ENCODE assay signal across 8 cellular contexts in the genomic region with DNA sequence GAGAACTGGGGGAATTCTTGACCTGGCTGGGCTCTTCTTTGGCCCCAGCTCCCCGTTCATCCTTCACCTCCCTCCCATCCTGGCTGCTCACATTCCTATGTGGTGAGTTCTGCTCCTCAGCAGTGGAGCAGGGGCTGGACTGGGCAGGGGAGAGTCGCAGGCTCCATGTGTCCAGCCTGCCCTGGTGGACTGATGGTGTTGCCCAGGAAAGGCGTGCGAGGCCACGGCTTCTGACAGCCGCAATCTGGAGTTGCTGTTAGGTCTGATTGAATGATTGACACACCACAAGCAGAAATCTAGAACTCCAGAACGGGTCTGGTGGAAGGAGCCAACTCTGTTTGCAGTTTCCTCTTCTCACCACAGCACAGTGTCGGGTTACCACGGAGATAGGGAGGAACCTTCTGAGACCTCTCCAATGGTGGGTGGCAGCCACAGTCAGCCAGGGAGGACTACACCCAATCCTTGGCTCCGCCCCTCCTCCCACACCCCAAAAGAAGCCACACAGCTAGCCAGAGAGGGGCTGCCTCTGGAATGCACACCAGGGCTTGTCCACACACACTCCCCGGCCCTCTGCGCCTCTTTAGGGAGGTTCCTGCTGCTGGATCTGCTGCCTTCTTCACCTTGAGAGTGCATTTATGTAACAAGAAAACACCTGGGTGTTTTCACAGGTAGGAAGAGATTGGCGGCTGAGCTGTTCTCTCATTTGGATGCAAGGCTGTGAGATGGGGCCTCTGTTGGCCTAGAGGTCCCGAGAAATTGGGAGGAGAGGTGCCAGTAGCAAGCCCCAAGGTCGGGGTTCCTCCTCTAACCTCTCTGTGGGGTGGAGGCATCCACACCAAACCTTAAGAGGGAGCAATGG. TPM values are rescaled to one million over a fixed set of nuclear protein-coding genes. Genes with fewer than 3 reads are reported as not detected.
A peak's percentile ranks its signal among the peaks of the same experiment; 100 is the strongest.
DNase-seq lines count a peak whose midpoint lies in the region; ATAC-seq, FAIRE-seq and TF ChIP-seq lines count a peak whose summit lies in the region.

No MANE protein-coding gene starts in this region.

- WGBS in A549 (ENCODE audit: missing lambda C conversion rate) = 24% methylated on average over 15 of the region's 15 CpGs

- H3K27me3 ChIP-seq in SJCRH30 = no peaks in the 10 kb centered on the region

- no peak for TF ChIP-seq EP300 in A549 (IDR thresholded peaks at IDR 0.05)

- intact Hi-C loops in left cardiac atrium (cut with DNase I) = no loop called here

- no peak; the same call in 1 of the 2 replicates for TF ChIP-seq POLR2A in A549 (IDR thresholded peaks at IDR 0.05; ENCODE audit: low read length)

- H3K4me3 ChIP-seq in A549 (peak overlapping the region; percentile 32; the same call in 2 of the 3 replicates), SJCRH30 (no peak overlapping the region)

- H3K9me3 ChIP-seq in A549 = no peaks in the 10 kb centered on the region
- no peaks in the 10 kb centered on the region for H3K9me3 ChIP-seq in SJCRH30 (replicated peaks)

- DNase-seq in A549 (ENCODE audit: low read depth in 1 of 2, low spot score in 1 of 2) = peak; percentile 81 to 95
- peak; percentile 17 to 35 for DNase-seq in SJCRH30
- peak; percentile 78 for DNase-seq in activated naive CD4-positive, alpha-beta T cell treated with anti-CD3 and anti-CD28 coated beads, Interleukin-2, amount 50 U/mL, for 16 hours
- DNase-seq in left cardiac atrium = peak; percentile 67
- peak; percentile 52 to 69 for DNase-seq in stimulated activated CD4-positive, alpha-beta T cell treated with anti-CD3 and anti-CD28 coated beads, Interleukin-12 subunit alpha, Interleukin-12 subunit beta, amount 100 ng/mL, for 24 hours (ENCODE audit: low read depth in 2 of 2)
- no peak for DNase-seq in NCI-H446 treated with DMSO at 0.1 percent for 48 hours (lab: John Stamatoyannopoulos, UW)

- TF ChIP-seq RAD21 in A549 (conservative IDR thresholded peaks at IDR 0.05 in 1 of 2, IDR thresholded peaks at IDR 0.05 in 1 of 2) = peak in 1 of 2 experiments; percentile 18; a peak in 1 of 5 replicates

- CTCF ChIA-PET in A549 (lab: Yijun Ruan, JAX) = interaction anchor here (0.9 to 1.2 kb wide), 2 partner anchors 13 to 63 kb away, joined by 3 to 4 read pairs; no protein-coding TSS in a partner anchor

- H3K4me1 ChIP-seq in A549 = peaks cover 43% of the 10 kb centered on the region
- no peaks in the 10 kb centered on the region for H3K4me1 ChIP-seq in SJCRH30

- POLR2A ChIA-PET in A549 (lab: Yijun Ruan, JAX) = interaction anchor here (0.7 to 1.0 kb wide), 2 partner anchors 40 to 56 kb away, joined by 3 read pairs; no protein-coding TSS in a partner anchor

- TF ChIP-seq CTCF in A549 (IDR thresholded peaks at IDR 0.05) = no peak

- H3K27ac ChIP-seq in A549 (peak overlapping the region; percentile 75 to 89), SJCRH30 (no peak overlapping the region)

- H3K4me2 ChIP-seq in A549 = peak overlapping the region; percentile 70

- no peaks in the 10 kb centered on the region for H3K36me3 ChIP-seq in SJCRH30

- ATAC-seq in A549 (peak; percentile 94 to 96), GM18909 (IDR thresholded peaks at IDR 0.05; ENCODE audit: poor library complexity, unreplicated experiment) (peak; percentile 75), HG03097 (IDR thresholded peaks at IDR 0.05; ENCODE audit: low FRiP score, unreplicated experiment) (peak; percentile 66), left cardiac atrium (peak; percentile 74 to 86)

- FAIRE-seq in A549 (lab: Jason Lieb, UNC) = no peak

TF ChIP-seq in A549, 52 proteins besides CTCF, POLR2A, EP300 and RAD21 (continues in another document):
- TF ChIP-seq FOXS1 (CRISPR knock-in tag; IDR thresholded peaks at IDR 0.05) = no peak
- TF ChIP-seq MAFK (IDR thresholded peaks at IDR 0.05; ENCODE audit: partially characterized antibody) = no peak
- no peak for TF ChIP-seq EHF (CRISPR knock-in tag; IDR thresholded peaks at IDR 0.05)
- TF ChIP-seq CBX2 (IDR thresholded peaks at IDR 0.05; ENCODE audit: borderline replicate concordance, low read depth) = no peak
- 0 out of 2 replicates have a peak, but pooled peaks have one; percentile 33 for TF ChIP-seq MAZ (IDR thresholded peaks at IDR 0.05; ENCODE audit: borderline replicate concordance, low read depth, low read length)
- TF ChIP-seq, protein P1, sequence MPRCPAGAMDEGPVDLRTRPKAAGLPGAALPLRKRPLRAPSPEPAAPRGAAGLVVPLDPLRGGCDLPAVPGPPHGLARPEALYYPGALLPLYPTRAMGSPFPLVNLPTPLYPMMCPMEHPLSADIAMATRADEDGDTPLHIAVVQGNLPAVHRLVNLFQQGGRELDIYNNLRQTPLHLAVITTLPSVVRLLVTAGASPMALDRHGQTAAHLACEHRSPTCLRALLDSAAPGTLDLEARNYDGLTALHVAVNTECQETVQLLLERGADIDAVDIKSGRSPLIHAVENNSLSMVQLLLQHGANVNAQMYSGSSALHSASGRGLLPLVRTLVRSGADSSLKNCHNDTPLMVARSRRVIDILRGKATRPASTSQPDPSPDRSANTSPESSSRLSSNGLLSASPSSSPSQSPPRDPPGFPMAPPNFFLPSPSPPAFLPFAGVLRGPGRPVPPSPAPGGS (IDR thresholded peaks at IDR 0.05) = no peak
- TF ChIP-seq EHMT2 (IDR thresholded peaks at IDR 0.05; ENCODE audit: low read depth) = no peak
- TF ChIP-seq POLR2AphosphoS2 (conservative IDR thresholded peaks at IDR 0.05; ENCODE audit: low read length) = no peak
- TF ChIP-seq, protein P2, sequence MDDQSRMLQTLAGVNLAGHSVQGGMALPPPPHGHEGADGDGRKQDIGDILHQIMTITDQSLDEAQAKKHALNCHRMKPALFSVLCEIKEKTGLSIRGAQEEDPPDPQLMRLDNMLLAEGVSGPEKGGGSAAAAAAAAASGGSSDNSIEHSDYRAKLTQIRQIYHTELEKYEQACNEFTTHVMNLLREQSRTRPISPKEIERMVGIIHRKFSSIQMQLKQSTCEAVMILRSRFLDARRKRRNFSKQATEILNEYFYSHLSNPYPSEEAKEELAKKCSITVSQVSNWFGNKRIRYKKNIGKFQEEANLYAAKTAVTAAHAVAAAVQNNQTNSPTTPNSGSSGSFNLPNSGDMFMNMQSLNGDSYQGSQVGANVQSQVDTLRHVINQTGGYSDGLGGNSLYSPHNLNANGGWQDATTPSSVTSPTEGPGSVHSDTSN (IDR thresholded peaks at IDR 0.05) = no peak; the same call in 1 of the 2 replicates
- no peak for TF ChIP-seq RCOR1 (IDR thresholded peaks at IDR 0.05; ENCODE audit: low read depth, low read length)
- no peak for TF ChIP-seq KDM1A (IDR thresholded peaks at IDR 0.05; ENCODE audit: low read depth)
- no peak for TF ChIP-seq CHD4 (IDR thresholded peaks at IDR 0.05; ENCODE audit: borderline replicate concordance)
- TF ChIP-seq HDAC2 (IDR thresholded peaks at IDR 0.05) = no peak
- TF ChIP-seq JUN (IDR thresholded peaks at IDR 0.05) = 0 out of 5 replicates have a peak, but pooled peaks of 1 of the 2 experiments have one; percentile 19
- TF ChIP-seq GATA3 (IDR thresholded peaks at IDR 0.05; ENCODE audit: borderline replicate concordance) = peak; percentile 14; the same call in 1 of the 2 replicates
- TF ChIP-seq TFCP2L1 (CRISPR knock-in tag; IDR thresholded peaks at IDR 0.05) = no peak
- TF ChIP-seq ESRRA (IDR thresholded peaks at IDR 0.05; ENCODE audit: borderline replicate concordance, low read length) = no peak
- no peak for TF ChIP-seq CEBPB (IDR thresholded peaks at IDR 0.05)
- TF ChIP-seq, protein P3, sequence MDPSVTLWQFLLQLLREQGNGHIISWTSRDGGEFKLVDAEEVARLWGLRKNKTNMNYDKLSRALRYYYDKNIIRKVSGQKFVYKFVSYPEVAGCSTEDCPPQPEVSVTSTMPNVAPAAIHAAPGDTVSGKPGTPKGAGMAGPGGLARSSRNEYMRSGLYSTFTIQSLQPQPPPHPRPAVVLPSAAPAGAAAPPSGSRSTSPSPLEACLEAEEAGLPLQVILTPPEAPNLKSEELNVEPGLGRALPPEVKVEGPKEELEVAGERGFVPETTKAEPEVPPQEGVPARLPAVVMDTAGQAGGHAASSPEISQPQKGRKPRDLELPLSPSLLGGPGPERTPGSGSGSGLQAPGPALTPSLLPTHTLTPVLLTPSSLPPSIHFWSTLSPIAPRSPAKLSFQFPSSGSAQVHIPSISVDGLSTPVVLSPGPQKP (IDR thresholded peaks at IDR 0.05; ENCODE audit: low read depth, low read length) = no peak
- TF ChIP-seq BHLHE40 (IDR thresholded peaks at IDR 0.05; ENCODE audit: low read depth, low read length) = no peak; the same call in 1 of the 2 replicates
- no peak for TF ChIP-seq ZFP36 (IDR thresholded peaks at IDR 0.05; ENCODE audit: borderline replicate concordance, partially characterized antibody)
- TF ChIP-seq, protein P4, sequence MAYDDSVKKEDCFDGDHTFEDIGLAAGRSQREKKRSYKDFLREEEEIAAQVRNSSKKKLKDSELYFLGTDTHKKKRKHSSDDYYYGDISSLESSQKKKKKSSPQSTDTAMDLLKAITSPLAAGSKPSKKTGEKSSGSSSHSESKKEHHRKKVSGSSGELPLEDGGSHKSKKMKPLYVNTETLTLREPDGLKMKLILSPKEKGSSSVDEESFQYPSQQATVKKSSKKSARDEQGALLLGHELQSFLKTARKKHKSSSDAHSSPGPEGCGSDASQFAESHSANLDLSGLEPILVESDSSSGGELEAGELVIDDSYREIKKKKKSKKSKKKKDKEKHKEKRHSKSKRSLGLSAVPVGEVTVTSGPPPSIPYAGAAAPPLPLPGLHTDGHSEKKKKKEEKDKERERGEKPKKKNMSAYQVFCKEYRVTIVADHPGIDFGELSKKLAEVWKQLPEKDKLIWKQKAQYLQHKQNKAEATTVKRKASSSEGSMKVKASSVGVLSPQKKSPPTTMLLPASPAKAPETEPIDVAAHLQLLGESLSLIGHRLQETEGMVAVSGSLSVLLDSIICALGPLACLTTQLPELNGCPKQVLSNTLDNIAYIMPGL (CRISPR knock-in tag; IDR thresholded peaks at IDR 0.05; ENCODE audit: borderline replicate concordance) = no peak
- TF ChIP-seq ZNF302 (CRISPR knock-in tag; IDR thresholded peaks at IDR 0.05) = no peak
- TF ChIP-seq NPAS2 (CRISPR knock-in tag; IDR thresholded peaks at IDR 0.05; ENCODE audit: borderline replicate concordance) = no peak
- no peak for TF ChIP-seq HOXB5 (CRISPR knock-in tag; IDR thresholded peaks at IDR 0.05)
- no peak for TF ChIP-seq CBX8 (IDR thresholded peaks at IDR 0.05)
- peak; percentile 71 for TF ChIP-seq MYC (IDR thresholded peaks at IDR 0.05; ENCODE audit: borderline replicate concordance, low read length)

RNA-seq across cellular contexts. Expression of a gene that starts 56.4 kb away (rescaled TPM):
- polyA plus RNA-seq in A549 (2011; rRNA removed) = 309 and 350 TPM in 2 replicates
- 153 and 218 TPM in 2 replicates for polyA plus RNA-seq in A549 (2012; cell fraction: cytosol; rRNA removed)
- 265 and 417 TPM in 2 replicates for polyA plus RNA-seq in A549 (2012; cell fraction: nucleus; rRNA removed)
- polyA plus RNA-seq in A549 (2017; fragmentation: RNase III; extraction: RNeasy Plus Mini Kit Qiagen cat#74134 plus additional on column Dnase treatment) = 545 to 587 TPM (median 585 TPM) in 3 replicates
- polyA minus RNA-seq in A549 (2011; rRNA and poly(A)+ RNA removed) = 385 and 445 TPM in 2 replicates
- total RNA-seq in SJCRH30 (2014; rRNA removed; shearing (Covaris generic)) = 0.04 and 0.05 TPM in 2 replicates
- total RNA-seq in left cardiac atrium = 10 to 100 TPM; 63.6 to 71.2 TPM

Comparison
In these comparisons a context has a peak if more than half of its experiments do, and no peak if none do; other contexts are left out.
1. RNA of a gene that starts 56.4 kb away (total RNA-seq): 63.6 to 71.2 TPM in left cardiac atrium; 0.04 to 0.05 TPM in SJCRH30; every median in the first group is over 10 times any median in the second.
2. Peak in every context shown above with its lines, with median percentiles within 50 percentile points of each other: ATAC-seq.